In the genomic region with DNA sequence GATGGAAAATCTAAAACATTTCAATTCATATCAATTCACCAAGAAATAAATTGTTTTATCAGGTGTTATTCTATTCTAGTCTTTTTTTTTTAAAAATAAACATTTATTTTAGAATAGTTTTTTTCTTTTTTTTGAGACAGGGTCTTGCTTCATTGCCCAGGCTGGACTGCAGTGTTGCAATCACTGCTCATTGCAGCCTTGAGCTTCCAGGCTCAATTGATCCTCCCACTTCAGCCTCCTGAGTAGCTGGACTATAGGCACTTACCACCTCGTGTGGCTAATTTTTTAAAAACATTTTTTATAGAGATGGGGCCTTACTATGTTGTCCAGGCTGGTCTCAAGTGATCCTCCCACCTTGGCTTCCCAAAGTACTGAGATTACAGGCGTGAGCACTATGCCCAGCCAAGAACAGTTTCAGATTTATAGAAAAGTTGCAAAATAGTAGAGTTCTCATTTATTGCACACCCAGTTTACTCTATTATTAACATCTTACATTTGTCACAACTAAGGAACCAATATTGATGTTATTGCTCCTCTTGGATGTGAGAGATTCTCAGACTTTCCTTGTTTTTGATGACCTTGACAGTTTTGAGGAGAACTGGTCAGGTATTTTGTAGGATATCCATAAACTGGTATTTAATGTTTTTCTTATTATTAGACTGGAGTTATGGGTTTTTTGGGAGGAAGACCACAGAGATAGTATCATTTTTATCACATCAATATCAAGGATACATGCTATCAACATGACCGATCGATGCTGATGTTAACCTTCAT, we compare ENCODE assay signal across 23 cellular contexts. TPM values are rescaled to one million over a fixed set of nuclear protein-coding genes. Genes with fewer than 3 reads are reported as not detected.
DNase-seq lines count a peak whose midpoint lies in the region; ATAC-seq, FAIRE-seq and TF ChIP-seq lines count a peak whose summit lies in the region.
"Had no signal": no experiment of that assay in that cellular context is flagged by ENCODE, and none has a peak within 500 bp of the region (broad histone marks: within the 10 kb centered on the region; RNA-seq: fewer than 3 reads in every experiment).

No MANE protein-coding gene starts in this region.

- H3K9me3 ChIP-seq in HepG2 (ENCODE audit: low read length) (no peaks in the 10 kb centered on the region), right lobe of liver (no peaks in the 10 kb centered on the region), IMR-90 (ENCODE audit: control insufficient read depth, insufficient read depth, low read length) (no peaks in the 10 kb centered on the region), KOPT-K1 (ENCODE audit: insufficient read depth, low read length, poor library complexity, severe bottlenecking) (no peaks in the 10 kb centered on the region), K562 (replicated peaks; ENCODE audit: control insufficient read depth, insufficient read depth, low read depth, low read length) (no peaks in the 10 kb centered on the region)
- H3K9me3 ChIP-seq: BE2C, BLaER1 had no signal

- no peak for TF ChIP-seq POLR2A in HepG2 (IDR thresholded peaks at IDR 0.05; ENCODE audit: insufficient read depth in 1 of 2, low read depth in 2 of 2, low read length in 2 of 2)
- TF ChIP-seq POLR2A in right lobe of liver (IDR thresholded peaks at IDR 0.05), result no peak
- no peak for TF ChIP-seq POLR2A in IMR-90 (IDR thresholded peaks at IDR 0.05; ENCODE audit: low read depth, low read length)
- no peak for TF ChIP-seq POLR2A in K562 (conservative IDR thresholded peaks at IDR 0.05)

- intact Hi-C loops in HepG2 (cut with micrococcal nuclease; ENCODE audit: unreplicated experiment) (no loop called here), right lobe of liver (cut with DNase I) (no loop called here), IMR-90 (cut with micrococcal nuclease) (no loop called here), K562 (cut with micrococcal nuclease) (no loop called here)

- H4K20me1 ChIP-seq in HepG2 (ENCODE audit: insufficient read depth, low read length), result no peaks in the 10 kb centered on the region
- H4K20me1 ChIP-seq in IMR-90 (ENCODE audit: insufficient read depth, low read length), result no peaks in the 10 kb centered on the region
- H4K20me1 ChIP-seq in K562 (replicated peaks; ENCODE audit: control insufficient read depth, insufficient read depth, low read length), result no peaks in the 10 kb centered on the region; the same call in 1 of the 2 replicates

- H2AK5ac ChIP-seq in IMR-90 (ENCODE audit: low read depth, low read length), result no peak overlapping the region

- dilution Hi-C loops in IMR-90 (cut with HindIII; ENCODE audit: low sequenced_read_pairs, unreplicated experiment), result no loop called here

- peaks cover 11% of the 10 kb centered on the region for H3K4me1 ChIP-seq in HepG2 (ENCODE audit: insufficient read depth, low read length)
- peaks cover 0 to 10% (median 0%) of the 10 kb centered on the region in 4 donors for H3K4me1 ChIP-seq in right lobe of liver
- H3K4me1 ChIP-seq in IMR-90 (ENCODE audit: control insufficient read depth, insufficient read depth, low read length), result no peaks in the 10 kb centered on the region
- H3K4me1 ChIP-seq in K562 (replicated peaks in 1 of 2; ENCODE audit: control insufficient read depth in 2 of 2, insufficient read depth in 2 of 2, low read length in 2 of 2), result no peaks in the 10 kb centered on the region
- H3K4me1 ChIP-seq: BE2C had no signal

- CTCF ChIA-PET in HepG2 (lab: Yijun Ruan, JAX; ENCODE audit: low intra/inter-chr PET ratio, low total read pairs) (no interaction called here), IMR-90 (lab: Yijun Ruan, JAX) (no interaction called here), K562 (lab: Yijun Ruan, JAX; ENCODE audit: low intra/inter-chr PET ratio) (no interaction called here)

- H3K23ac ChIP-seq in IMR-90 (ENCODE audit: low read depth, low read length), result no peak overlapping the region

- POLR2A ChIA-PET in HepG2 (lab: Yijun Ruan, JAX) (no interaction called here), IMR-90 (lab: Charles Lee; ENCODE audit: unreplicated experiment) (no interaction called here), K562 (lab: Yijun Ruan, JAX) (no interaction called here)

- no peak overlapping the region for H2AK9ac ChIP-seq in IMR-90 (replicated peaks; ENCODE audit: low read depth, low read length, poor library complexity)

- H3K9me1 ChIP-seq in IMR-90 (ENCODE audit: insufficient read depth, low read length) (no peaks in the 10 kb centered on the region), K562 (ENCODE audit: control insufficient read depth, insufficient read depth, low read length) (no peaks in the 10 kb centered on the region)

- H2AFZ ChIP-seq in HepG2 (ENCODE audit: low read length) (no peak overlapping the region), IMR-90 (replicated peaks; ENCODE audit: low read length, poor library complexity) (no peak overlapping the region), K562 (ENCODE audit: low read depth, low read length) (no peak overlapping the region)

- H3K14ac ChIP-seq in IMR-90 (replicated peaks; ENCODE audit: low read depth, low read length), result no peak overlapping the region

- H3K9ac ChIP-seq in HepG2 (ENCODE audit: insufficient read depth, low read depth, low read length) (no peak overlapping the region), IMR-90 (ENCODE audit: low read depth, low read length) (no peak overlapping the region), K562 (ENCODE audit: insufficient read depth in 1 of 2, low read depth in 2 of 2, low read length in 2 of 2) (no peak overlapping the region)
- H3K9ac ChIP-seq: BLaER1 had no signal

- no peak overlapping the region for H2BK20ac ChIP-seq in IMR-90 (ENCODE audit: low read depth, low read length)

- no peak overlapping the region for H3K18ac ChIP-seq in IMR-90 (ENCODE audit: low read depth, low read length)

- H2BK5ac ChIP-seq in IMR-90 (ENCODE audit: low read depth, low read length, poor library complexity, severe bottlenecking), result no peak overlapping the region

- no peak overlapping the region for H3K4ac ChIP-seq in IMR-90 (ENCODE audit: low read depth, low read length)

- no peak overlapping the region for H2BK120ac ChIP-seq in IMR-90 (ENCODE audit: low read depth, low read length)

- H4K8ac ChIP-seq in IMR-90 (ENCODE audit: low read depth in 2 of 2, low read length in 2 of 2), result no peak overlapping the region

- no peak for TF ChIP-seq CTCF in HepG2 (CRISPR knock-in tag; IDR thresholded peaks at IDR 0.05)
- TF ChIP-seq CTCF in right lobe of liver (IDR thresholded peaks at IDR 0.05), result no peak
- no peak for TF ChIP-seq CTCF in IMR-90 (conservative IDR thresholded peaks at IDR 0.05; ENCODE audit: low read depth, low read length)
- no peak for TF ChIP-seq CTCF in K562 (IDR thresholded peaks at IDR 0.05 in 2 of 3, conservative IDR thresholded peaks at IDR 0.05 in 1 of 3; ENCODE audit: insufficient read depth in 2 of 3, low read depth in 1 of 3, low read length in 3 of 3)

- no peak for TF ChIP-seq RAD21 in HepG2 (CRISPR knock-in tag; IDR thresholded peaks at IDR 0.05)
- TF ChIP-seq RAD21 in IMR-90 (IDR thresholded peaks at IDR 0.05; ENCODE audit: low read length), result no peak
- TF ChIP-seq RAD21 in K562 (CRISPR knock-in tag; conservative IDR thresholded peaks at IDR 0.05 in 1 of 2, IDR thresholded peaks at IDR 0.05 in 1 of 2), result no peak

- no peak overlapping the region for H4K5ac ChIP-seq in IMR-90 (ENCODE audit: low read depth, low read length)

- no peak overlapping the region for H3K4me2 ChIP-seq in HepG2 (ENCODE audit: low read depth, low read length)
- H3K4me2 ChIP-seq in IMR-90 (ENCODE audit: low read depth, low read length), result no peak overlapping the region
- no peak overlapping the region for H3K4me2 ChIP-seq in K562 (ENCODE audit: insufficient read depth, low read length)
- H3K4me2 ChIP-seq: BLaER1 had no signal

- BruUV-seq in HepG2 (replicated peaks; lab: Mats Ljungman, UMichigan) (no TSS peak), IMR-90 (replicated peaks; lab: Mats Ljungman, UMichigan) (no TSS peak), K562 (replicated peaks; lab: Mats Ljungman, UMichigan) (no TSS peak)

- H2BK15ac ChIP-seq in IMR-90 (ENCODE audit: low read depth, low read length), result no peak overlapping the region

- no peaks in the 10 kb centered on the region for H3K36me3 ChIP-seq in HepG2 (replicated peaks in 1 of 2; ENCODE audit: control insufficient read depth in 1 of 2, insufficient read depth in 2 of 2, low read length in 2 of 2)
- H3K36me3 ChIP-seq in right lobe of liver, result no peaks in the 10 kb centered on the region
- H3K36me3 ChIP-seq in IMR-90 (ENCODE audit: control insufficient read depth, insufficient read depth, low read length), result no peaks in the 10 kb centered on the region
- H3K36me3 ChIP-seq in KOPT-K1 (ENCODE audit: insufficient read depth, low read length), result no peaks in the 10 kb centered on the region
- H3K36me3 ChIP-seq in K562 (ENCODE audit: control insufficient read depth, insufficient read depth, low read length), result no peaks in the 10 kb centered on the region
- H3K36me3 ChIP-seq: BE2C, BLaER1 had no signal

- in situ Hi-C loops in HepG2 (cut with HindIII; ENCODE audit: extremely low pct_ligation_motif_present, low pct_unique_long_range_greater_than_20kb), result no loop called here
- in situ Hi-C loops in IMR-90 (cut with MboI; ENCODE audit: low sequenced_read_pairs), result no loop called here
- in situ Hi-C loops in K562 (cut with MboI), result no loop called here

- peak; percentile 43 for FAIRE-seq in HepG2 (lab: Jason Lieb, UNC)
- FAIRE-seq in K562 (lab: Jason Lieb, UNC), result no peak
- FAIRE-seq: D721Med, G401.6, GM12891, GM19239 had no signal

- no peak overlapping the region for H4K91ac ChIP-seq in IMR-90 (ENCODE audit: insufficient read depth, low read depth, low read length)

- WGBS in HepG2 (ENCODE audit: low lambda C conversion rate), result 45% methylated on average over 4 of the region's 4 CpGs
- WGBS in right lobe of liver (ENCODE audit: insufficient coverage, low coverage, low lambda C conversion rate, missing lambda C conversion rate), result 83% methylated on average over 4 of the region's 4 CpGs
- no CpG with 5 or more reads among the region's 4 CpGs for WGBS in IMR-90 (ENCODE audit: extremely low coverage in 2 of 2, insufficient read length in 1 of 2), 2 experiments
- WGBS in K562 (ENCODE audit: insufficient coverage, low coverage, missing lambda C conversion rate), result 25% methylated on average over 4 of the region's 4 CpGs

- no peak overlapping the region for H3K56ac ChIP-seq in IMR-90 (ENCODE audit: extremely low read depth, insufficient read depth, low read length)

- H3K79me1 ChIP-seq in IMR-90 (ENCODE audit: low read depth in 1 of 2, low read length in 2 of 2), result peaks cover 0 to 3% of the 10 kb centered on the region in 2 experiments; a peak in 1 of 4 replicates

- TF ChIP-seq EP300 in HepG2 (IDR thresholded peaks at IDR 0.05; ENCODE audit: low read depth in 2 of 2, low read length in 2 of 2), result no peak
- no peak for TF ChIP-seq EP300 in HepG2 (CRISPR knock-in tag; IDR thresholded peaks at IDR 0.05; ENCODE audit: borderline replicate concordance)
- no peak for TF ChIP-seq EP300 in K562 (IDR thresholded peaks at IDR 0.05; ENCODE audit: low read length)

- H3K27me3 ChIP-seq in HepG2 (ENCODE audit: control insufficient read depth in 1 of 2, insufficient read depth in 2 of 2, low read length in 2 of 2), result peaks cover 0 to 3% of the 10 kb centered on the region in 2 experiments; a peak in 1 of 5 replicates
- H3K27me3 ChIP-seq in right lobe of liver, result no peaks in the 10 kb centered on the region
- no peaks in the 10 kb centered on the region for H3K27me3 ChIP-seq in IMR-90 (ENCODE audit: control insufficient read depth, insufficient read depth, low read length)
- no peaks in the 10 kb centered on the region; a peak in 1 of 5 replicates for H3K27me3 ChIP-seq in K562 (ENCODE audit: control insufficient read depth in 2 of 2, insufficient read depth in 2 of 2, low read length in 2 of 2)
- H3K27me3 ChIP-seq: BE2C, BLaER1 had no signal

- H3K27ac ChIP-seq in HepG2 (ENCODE audit: extremely low read length, insufficient read depth, low read length) (no peak overlapping the region), right lobe of liver (no peak overlapping the region), IMR-90 (ENCODE audit: insufficient read depth, low read length) (no peak overlapping the region), KOPT-K1 (ENCODE audit: low read depth, low read length, poor library complexity, severe bottlenecking) (peak overlapping the region; percentile 40), K562 (ENCODE audit: extremely low read depth, low read depth, low read length) (no peak overlapping the region)
- H3K27ac ChIP-seq: 22Rv1, BLaER1 had no signal

- DNase-seq in HepG2 (ENCODE audit: low spot score) (no peak), right lobe of liver (no peak), IMR-90 (no peak), K562 (ENCODE audit: extremely low read depth in 1 of 4, low spot score in 3 of 4) (no peak), ureter (ENCODE audit: low spot score) (no peak), D341Med (ENCODE audit: low spot score) (no peak)
- no peak for DNase-seq in activated CD4-positive, CD25-positive, alpha-beta regulatory T cell (lab: John Stamatoyannopoulos, UW)
- DNase-seq: ACHN; BE2C; C1 segment of cervical spinal cord; CD4-positive, alpha-beta memory T cell; CD4-positive, CD25-positive, alpha-beta regulatory T cell; CD8-positive, alpha-beta memory T cell; COR-L47; DMS79 treated with DMSO at 0.1 percent for 48 hours; GF-D8 had no signal

- no peak overlapping the region for H3K4me3 ChIP-seq in HepG2 (replicated peaks in 1 of 3; ENCODE audit: insufficient read depth in 1 of 3, low read depth in 2 of 3, low read length in 3 of 3)
- H3K4me3 ChIP-seq in right lobe of liver, result no peak overlapping the region
- H3K4me3 ChIP-seq in IMR-90 (ENCODE audit: insufficient read depth, low read depth, low read length), result no peak overlapping the region
- H3K4me3 ChIP-seq in K562, result no peak overlapping the region
- H3K4me3 ChIP-seq: BLaER1 had no signal

- H3K79me2 ChIP-seq in HepG2 (ENCODE audit: insufficient read depth, low read length), result no peaks in the 10 kb centered on the region
- H3K79me2 ChIP-seq in K562 (ENCODE audit: control insufficient read depth, insufficient read depth, low read length), result no peaks in the 10 kb centered on the region

- ATAC-seq in HepG2 (no peak), right lobe of liver (no peak), IMR-90 (ENCODE audit: low read depth) (no peak), K562 (no peak)

RNA-seq across cellular contexts. Expression of a gene that starts 29.9 kb away (rescaled TPM):
- total RNA-seq in HepG2 (2016; rRNA removed; fragmentation: Illumina TruSeq; extraction: Trizol) (14.1 and 22.6 TPM in 2 replicates), right lobe of liver (10 to 100 TPM in 1 of 6 experiments, 1 to 10 TPM in 5; 7.1 to 10.4 (median 8.3) TPM), IMR-90 (2012; rRNA removed) (13.6 and 13.8 TPM in 2 replicates), K562 (2014; rRNA removed) (5.4 and 7.7 TPM in 2 replicates), K562 (2014; rRNA removed; fragmentation: Illumina TruSeq; extraction: Trizol) (7.5 and 8.0 TPM in 2 replicates), K562 (2015; rRNA removed; fragmentation: Illumina TruSeq; extraction: Trizol) (6.5 and 7.0 TPM in 2 replicates), K562 (2021) (6.6 and 8.1 TPM in 2 replicates), ureter (18.5 TPM)
- 10.3 and 11.8 TPM in 2 replicates for total RNA-seq in HepG2 (2016; cell fraction: cytosol; rRNA removed; fragmentation: Illumina TruSeq; extraction: Trizol; ENCODE audit: low read depth)
- total RNA-seq in HepG2 (2016; cell fraction: insoluble cytoplasmic fraction; rRNA removed; fragmentation: Illumina TruSeq; extraction: Trizol), result 15.5 and 20.5 TPM in 2 replicates
- total RNA-seq in HepG2 (2016; cell fraction: membrane; rRNA removed; fragmentation: Illumina TruSeq; extraction: Trizol), result 15.5 and 19.5 TPM in 2 replicates
- 9.9 and 10.3 TPM in 2 replicates for total RNA-seq in HepG2 (2016; cell fraction: nucleus; rRNA removed; fragmentation: Illumina TruSeq; extraction: Trizol)
- polyA plus RNA-seq in HepG2 (2011; rRNA removed) (20.5 and 23.2 TPM in 2 replicates), IMR-90 (2012; rRNA removed) (24.3 and 24.7 TPM in 2 replicates), K562 (2011; rRNA removed) (11.6 and 13.4 TPM in 2 replicates), K562 (2014; fragmentation: Illumina TruSeq; extraction: Trizol) (10.1 and 10.3 TPM in 2 replicates), K562 (2014; fragmentation: Nextera tagmentation; extraction: Ambion mirVana) (1 to 10 TPM in 1 of 2 experiments, under 1 TPM in 1; 0.65 to 1.5 TPM), K562 (2014; rRNA removed) (9.8 and 10.9 TPM in 2 replicates)
- polyA plus RNA-seq in HepG2 (2011; cell fraction: cytosol; rRNA removed), result 18.3 and 22.7 TPM in 2 replicates
- 5.1 and 6.7 TPM in 2 replicates for polyA plus RNA-seq in HepG2 (2011; cell fraction: nucleus; rRNA removed)
- polyA plus RNA-seq in HepG2 (2012), result 8.4 and 12.4 TPM in 2 replicates
- 15.0 and 20.7 TPM in 2 replicates for polyA plus RNA-seq in HepG2 (2016; cell fraction: cytosol; fragmentation: Illumina TruSeq; extraction: Trizol; ENCODE audit: low read depth)
- polyA plus RNA-seq in HepG2 (2016; cell fraction: insoluble cytoplasmic fraction; fragmentation: Illumina TruSeq; extraction: Trizol; ENCODE audit: low read depth), result 30.1 TPM in 2 replicates
- polyA plus RNA-seq in HepG2 (2016; cell fraction: membrane; fragmentation: Illumina TruSeq; extraction: Trizol; ENCODE audit: low read depth), result 19.2 and 24.9 TPM in 2 replicates
- polyA plus RNA-seq in HepG2 (2016; cell fraction: nucleus; fragmentation: Illumina TruSeq; extraction: Trizol; ENCODE audit: insufficient read depth, low read depth), result 12.1 and 13.8 TPM in 2 replicates
- polyA minus RNA-seq in HepG2 (2011; rRNA and poly(A)+ RNA removed; ENCODE audit: low replicate concordance), result 9.3 and 18.2 TPM in 2 replicates
- polyA minus RNA-seq in HepG2 (2011; cell fraction: cytosol; rRNA and poly(A)+ RNA removed), result 4.9 and 6.9 TPM in 2 replicates
- 7.1 and 8.6 TPM in 2 replicates for polyA minus RNA-seq in HepG2 (2011; cell fraction: nucleus; rRNA and poly(A)+ RNA removed)
- polyA plus RNA-seq in IMR-90 (2012; cell fraction: cytosol; rRNA removed), result 18.6 and 19.9 TPM in 2 replicates
- 4.8 and 13.5 TPM in 2 replicates for polyA plus RNA-seq in IMR-90 (2012; cell fraction: nucleus; rRNA removed; ENCODE audit: low replicate concordance)
- total RNA-seq in K562 (2011; cell fraction: chromatin; rRNA removed; ENCODE audit: low replicate concordance), result 3.6 and 8.8 TPM in 2 replicates
- total RNA-seq in K562 (2011; cell fraction: nucleolus; rRNA removed), result 3.3 and 3.8 TPM in 2 replicates
- 5.6 and 12.1 TPM in 2 replicates for total RNA-seq in K562 (2011; cell fraction: nucleoplasm; rRNA removed)
- polyA plus RNA-seq in K562 (2011; cell fraction: cytosol; rRNA removed), result 6.8 and 14.4 TPM in 2 replicates
- polyA plus RNA-seq in K562 (2011; cell fraction: nucleus; rRNA removed), result 3.2 and 5.8 TPM in 2 replicates
- polyA plus RNA-seq in K562 (2012), result 5.5 and 7.4 TPM in 2 replicates
- polyA minus RNA-seq in K562 (2011; rRNA and poly(A)+ RNA removed), result 5.6 and 6.9 TPM in 2 replicates
- 0.95 and 1.2 TPM in 2 replicates for polyA minus RNA-seq in K562 (2011; cell fraction: cytosol; rRNA and poly(A)+ RNA removed)
- polyA minus RNA-seq in K562 (2011; cell fraction: nucleus; rRNA and poly(A)+ RNA removed), result 2.4 and 3.0 TPM in 2 replicates

RNA-seq across cellular contexts. Expression of a gene that starts 35.0 kb away (rescaled TPM):
- 29.6 and 30.6 TPM in 2 replicates for total RNA-seq in HepG2 (2016; rRNA removed; fragmentation: Illumina TruSeq; extraction: Trizol)
- total RNA-seq in HepG2 (2016; cell fraction: cytosol; rRNA removed; fragmentation: Illumina TruSeq; extraction: Trizol; ENCODE audit: low read depth), result 8.2 and 10.8 TPM in 2 replicates
- total RNA-seq in HepG2 (2016; cell fraction: insoluble cytoplasmic fraction; rRNA removed; fragmentation: Illumina TruSeq; extraction: Trizol), result 25.8 and 30.4 TPM in 2 replicates
- total RNA-seq in HepG2 (2016; cell fraction: membrane; rRNA removed; fragmentation: Illumina TruSeq; extraction: Trizol), result 26.0 and 26.7 TPM in 2 replicates
- total RNA-seq in HepG2 (2016; cell fraction: nucleus; rRNA removed; fragmentation: Illumina TruSeq; extraction: Trizol), result 26.3 and 29.8 TPM in 2 replicates
- 62.0 and 62.7 TPM in 2 replicates for polyA plus RNA-seq in HepG2 (2011; rRNA removed)
- polyA plus RNA-seq in HepG2 (2011; cell fraction: cytosol; rRNA removed), result 37.7 and 44.7 TPM in 2 replicates
- 112 and 113 TPM in 2 replicates for polyA plus RNA-seq in HepG2 (2011; cell fraction: nucleus; rRNA removed)
- polyA plus RNA-seq in HepG2 (2012), result 38.0 and 40.1 TPM in 2 replicates
- polyA plus RNA-seq in HepG2 (2016; cell fraction: cytosol; fragmentation: Illumina TruSeq; extraction: Trizol; ENCODE audit: low read depth), result 16.6 and 22.8 TPM in 2 replicates
- 54.5 and 68.8 TPM in 2 replicates for polyA plus RNA-seq in HepG2 (2016; cell fraction: insoluble cytoplasmic fraction; fragmentation: Illumina TruSeq; extraction: Trizol; ENCODE audit: low read depth)
- polyA plus RNA-seq in HepG2 (2016; cell fraction: membrane; fragmentation: Illumina TruSeq; extraction: Trizol; ENCODE audit: low read depth), result 39.5 TPM in 2 replicates
- polyA plus RNA-seq in HepG2 (2016; cell fraction: nucleus; fragmentation: Illumina TruSeq; extraction: Trizol; ENCODE audit: insufficient read depth, low read depth), result 78.7 and 82.0 TPM in 2 replicates
- 28.5 and 45.4 TPM in 2 replicates for polyA minus RNA-seq in HepG2 (2011; rRNA and poly(A)+ RNA removed; ENCODE audit: low replicate concordance)
- polyA minus RNA-seq in HepG2 (2011; cell fraction: cytosol; rRNA and poly(A)+ RNA removed), result 16.2 and 17.6 TPM in 2 replicates
- polyA minus RNA-seq in HepG2 (2011; cell fraction: nucleus; rRNA and poly(A)+ RNA removed), result 49.6 and 57.6 TPM in 2 replicates
- 10 to 100 TPM in 5 of 6 experiments, 1 to 10 TPM in 1; 8.9 to 21.4 (median 12.7) TPM for total RNA-seq in right lobe of liver
- 22.2 and 23.1 TPM in 2 replicates for total RNA-seq in IMR-90 (2012; rRNA removed)
- polyA plus RNA-seq in IMR-90 (2012; rRNA removed), result 52.8 and 54.1 TPM in 2 replicates
- 34.2 and 39.9 TPM in 2 replicates for polyA plus RNA-seq in IMR-90 (2012; cell fraction: cytosol; rRNA removed)
- polyA plus RNA-seq in IMR-90 (2012; cell fraction: nucleus; rRNA removed; ENCODE audit: low replicate concordance), result 148 and 204 TPM in 2 replicates
- total RNA-seq in K562 (2011; cell fraction: chromatin; rRNA removed; ENCODE audit: low replicate concordance), result 50.1 and 63.5 TPM in 2 replicates
- total RNA-seq in K562 (2011; cell fraction: nucleolus; rRNA removed), result 35.3 and 40.7 TPM in 2 replicates
- total RNA-seq in K562 (2011; cell fraction: nucleoplasm; rRNA removed), result 50.9 and 59.1 TPM in 2 replicates
- 21.8 and 30.3 TPM in 2 replicates for total RNA-seq in K562 (2014; rRNA removed)
- total RNA-seq in K562 (2014; rRNA removed; fragmentation: Illumina TruSeq; extraction: Trizol), result 17.0 and 18.8 TPM in 2 replicates
- total RNA-seq in K562 (2015; rRNA removed; fragmentation: Illumina TruSeq; extraction: Trizol), result 19.1 and 19.3 TPM in 2 replicates
- total RNA-seq in K562 (2021), result 34.6 and 38.0 TPM in 2 replicates
- 50.7 and 59.6 TPM in 2 replicates for polyA plus RNA-seq in K562 (2011; rRNA removed)
- polyA plus RNA-seq in K562 (2011; cell fraction: cytosol; rRNA removed), result 47.5 and 51.4 TPM in 2 replicates
- polyA plus RNA-seq in K562 (2011; cell fraction: nucleus; rRNA removed), result 67.6 and 73.0 TPM in 2 replicates
- polyA plus RNA-seq in K562 (2012), result 26.9 and 30.4 TPM in 2 replicates
- polyA plus RNA-seq in K562 (2014; fragmentation: Illumina TruSeq; extraction: Trizol), result 40.8 and 43.4 TPM in 2 replicates
- polyA plus RNA-seq in K562 (2014; fragmentation: Nextera tagmentation; extraction: Ambion mirVana), result 1 to 10 TPM; 6.0 to 8.3 TPM
- 43.2 and 44.7 TPM in 2 replicates for polyA plus RNA-seq in K562 (2014; rRNA removed)
- 30.2 and 33.5 TPM in 2 replicates for polyA minus RNA-seq in K562 (2011; rRNA and poly(A)+ RNA removed)
- polyA minus RNA-seq in K562 (2011; cell fraction: cytosol; rRNA and poly(A)+ RNA removed), result 15.5 and 20.7 TPM in 2 replicates
- polyA minus RNA-seq in K562 (2011; cell fraction: nucleus; rRNA and poly(A)+ RNA removed), result 17.4 and 20.8 TPM in 2 replicates
- 47.7 TPM for total RNA-seq in ureter

RNA-seq across cellular contexts. Expression of a gene that starts 42.9 kb away (rescaled TPM):
- total RNA-seq in HepG2 (2016; rRNA removed; fragmentation: Illumina TruSeq; extraction: Trizol) (1,086 and 1,212 TPM in 2 replicates), right lobe of liver (100 to 1,000 TPM; 180 to 373 (median 252) TPM), IMR-90 (2012; rRNA removed) (380 and 776 TPM in 2 replicates), K562 (2014; rRNA removed) (1,354 and 1,439 TPM in 2 replicates), K562 (2014; rRNA removed; fragmentation: Illumina TruSeq; extraction: Trizol) (1,578 and 1,698 TPM in 2 replicates), K562 (2015; rRNA removed; fragmentation: Illumina TruSeq; extraction: Trizol) (1,925 and 1,943 TPM in 2 replicates), K562 (2021) (1,166 and 1,193 TPM in 2 replicates), ureter (1,016 TPM)
- 383 and 429 TPM in 2 replicates for total RNA-seq in HepG2 (2016; cell fraction: cytosol; rRNA removed; fragmentation: Illumina TruSeq; extraction: Trizol; ENCODE audit: low read depth)
- total RNA-seq in HepG2 (2016; cell fraction: insoluble cytoplasmic fraction; rRNA removed; fragmentation: Illumina TruSeq; extraction: Trizol), result 1,123 and 1,183 TPM in 2 replicates
- total RNA-seq in HepG2 (2016; cell fraction: membrane; rRNA removed; fragmentation: Illumina TruSeq; extraction: Trizol), result 561 and 605 TPM in 2 replicates
- 429 and 440 TPM in 2 replicates for total RNA-seq in HepG2 (2016; cell fraction: nucleus; rRNA removed; fragmentation: Illumina TruSeq; extraction: Trizol)
- polyA plus RNA-seq in HepG2 (2011; rRNA removed) (174 and 190 TPM in 2 replicates), IMR-90 (2012; rRNA removed) (647 and 742 TPM in 2 replicates), K562 (2011; rRNA removed) (323 and 429 TPM in 2 replicates), K562 (2014; fragmentation: Illumina TruSeq; extraction: Trizol) (2,277 and 2,322 TPM in 2 replicates), K562 (2014; fragmentation: Nextera tagmentation; extraction: Ambion mirVana) (1,000 to 10,000 TPM; 1,265 to 1,905 TPM), K562 (2014; rRNA removed) (1,557 and 1,903 TPM in 2 replicates)
- 192 and 196 TPM in 2 replicates for polyA plus RNA-seq in HepG2 (2011; cell fraction: cytosol; rRNA removed)
- 112 and 149 TPM in 2 replicates for polyA plus RNA-seq in HepG2 (2011; cell fraction: nucleus; rRNA removed)
- 399 and 565 TPM in 2 replicates for polyA plus RNA-seq in HepG2 (2012)
- polyA plus RNA-seq in HepG2 (2016; cell fraction: cytosol; fragmentation: Illumina TruSeq; extraction: Trizol; ENCODE audit: low read depth), result 460 and 492 TPM in 2 replicates
- 2,053 and 2,108 TPM in 2 replicates for polyA plus RNA-seq in HepG2 (2016; cell fraction: insoluble cytoplasmic fraction; fragmentation: Illumina TruSeq; extraction: Trizol; ENCODE audit: low read depth)
- 673 and 705 TPM in 2 replicates for polyA plus RNA-seq in HepG2 (2016; cell fraction: membrane; fragmentation: Illumina TruSeq; extraction: Trizol; ENCODE audit: low read depth)
- polyA plus RNA-seq in HepG2 (2016; cell fraction: nucleus; fragmentation: Illumina TruSeq; extraction: Trizol; ENCODE audit: insufficient read depth, low read depth), result 1,089 and 1,130 TPM in 2 replicates
- 146 and 188 TPM in 2 replicates for polyA minus RNA-seq in HepG2 (2011; rRNA and poly(A)+ RNA removed; ENCODE audit: low replicate concordance)
- polyA minus RNA-seq in HepG2 (2011; cell fraction: cytosol; rRNA and poly(A)+ RNA removed), result 210 and 216 TPM in 2 replicates
- polyA minus RNA-seq in HepG2 (2011; cell fraction: nucleus; rRNA and poly(A)+ RNA removed), result 83.7 and 96.4 TPM in 2 replicates
- polyA plus RNA-seq in IMR-90 (2012; cell fraction: cytosol; rRNA removed), result 585 and 1,669 TPM in 2 replicates
- 208 and 388 TPM in 2 replicates for polyA plus RNA-seq in IMR-90 (2012; cell fraction: nucleus; rRNA removed; ENCODE audit: low replicate concordance)
- total RNA-seq in K562 (2011; cell fraction: chromatin; rRNA removed; ENCODE audit: low replicate concordance), result 105 and 138 TPM in 2 replicates
- total RNA-seq in K562 (2011; cell fraction: nucleolus; rRNA removed), result 82.0 and 91.6 TPM in 2 replicates
- 112 and 117 TPM in 2 replicates for total RNA-seq in K562 (2011; cell fraction: nucleoplasm; rRNA removed)
- polyA plus RNA-seq in K562 (2011; cell fraction: cytosol; rRNA removed), result 269 and 283 TPM in 2 replicates
- polyA plus RNA-seq in K562 (2011; cell fraction: nucleus; rRNA removed), result 236 and 242 TPM in 2 replicates
- polyA plus RNA-seq in K562 (2012), result 643 and 1,309 TPM in 2 replicates
- 500 and 593 TPM in 2 replicates for polyA minus RNA-seq in K562 (2011; rRNA and poly(A)+ RNA removed)
- 402 and 486 TPM in 2 replicates for polyA minus RNA-seq in K562 (2011; cell fraction: cytosol; rRNA and poly(A)+ RNA removed)
- 80.0 and 144 TPM in 2 replicates for polyA minus RNA-seq in K562 (2011; cell fraction: nucleus; rRNA and poly(A)+ RNA removed)
